Comparison of ENCODE assay signal across 16 cellular contexts in genomic region chr13:106680796-106681482, GRCh38.
DNase-seq lines count a peak whose midpoint lies in the region; ATAC-seq and TF ChIP-seq lines count a peak whose summit lies in the region.
"Had no signal": no experiment of that assay in that cellular context is flagged by ENCODE, and none has a peak within 500 bp of the region (broad histone marks: within the 10 kb centered on the region; RNA-seq: fewer than 3 reads in every experiment).

No MANE protein-coding gene starts in this region.

- H3K4me1 ChIP-seq in heart right ventricle = peaks cover 0 to 45% (median 16%) of the 10 kb centered on the region in 9 donors
- peaks cover 0 to 11% (median 5%) of the 10 kb centered on the region in 4 donors for H3K4me1 ChIP-seq in esophagus muscularis mucosa
- no peaks in the 10 kb centered on the region for H3K4me1 ChIP-seq in mesodermal cell (ENCODE audit: control insufficient read depth, insufficient read depth, low read length, poor library complexity, severe bottlenecking)
- peaks cover 13 to 18% (median 16%) of the 10 kb centered on the region in 4 donors for H3K4me1 ChIP-seq in upper lobe of left lung
- H3K4me1 ChIP-seq in psoas muscle = no peaks in the 10 kb centered on the region
- H3K4me1 ChIP-seq: SJSA1, tibial artery had no signal

- POLR2A ChIA-PET in activated CD8-positive, alpha-beta T cell treated with anti-CD3 and anti-CD28 coated beads for 36 hours (lab: Charles Lee) = no interaction called here

- intact Hi-C loops in heart right ventricle (cut with DNase I) (loop anchor here in 5 of 10 donors (5.0 to 10.0 kb wide), 4 partner anchors 44 to 444 kb away; partner anchors contain the start of gene ARGLU1 (in 1 of the 5)), cardiac septum (cut with DNase I) (no loop called here), esophagus muscularis mucosa (cut with DNase I) (no loop called here), psoas muscle (cut with DNase I) (loop anchor here in 1 of 2 donors (1.0 kb wide), 1 partner anchor 30 kb away; no protein-coding TSS in a partner anchor)
- intact Hi-C loops in activated CD8-positive, alpha-beta T cell treated with anti-CD3 and anti-CD28 coated beads for 36 hours (cut with micrococcal nuclease) = no loop called here

- 32% methylated on average over 7 of the region's 7 CpGs for WGBS in heart right ventricle, 2 donors
- 66% methylated on average over 7 of the region's 7 CpGs for WGBS in esophagus muscularis mucosa
- WGBS in mesodermal cell (ENCODE audit: insufficient coverage in 2 of 2), 2 experiments = 5 to 18% methylated on average over 4 of the region's 7 CpGs
- WGBS in upper lobe of left lung, 2 donors = 58 to 59% methylated on average over 7 of the region's 7 CpGs
- 27 to 33% (median 29%) methylated on average over 7 of the region's 7 CpGs for WGBS in psoas muscle, 3 donors

- H3K27me3 ChIP-seq in heart right ventricle (no peaks in the 10 kb centered on the region), esophagus muscularis mucosa (no peaks in the 10 kb centered on the region), upper lobe of left lung (no peaks in the 10 kb centered on the region), psoas muscle (ENCODE audit: insufficient read depth in 3 of 3, low read length in 2 of 3) (no peaks in the 10 kb centered on the region)
- H3K27me3 ChIP-seq: tibial artery had no signal

- no peaks in the 10 kb centered on the region for H3K9me3 ChIP-seq in heart right ventricle
- H3K9me3 ChIP-seq in esophagus muscularis mucosa = no peaks in the 10 kb centered on the region
- no peaks in the 10 kb centered on the region for H3K9me3 ChIP-seq in mesodermal cell (ENCODE audit: control insufficient read depth, low read length)
- no peaks in the 10 kb centered on the region for H3K9me3 ChIP-seq in upper lobe of left lung
- no peaks in the 10 kb centered on the region for H3K9me3 ChIP-seq in psoas muscle
- H3K9me3 ChIP-seq: Caco-2, SJSA1, tibial artery had no signal

- DNase-seq in heart right ventricle (peak; percentile 16 to 23), cardiac septum (ENCODE audit: low spot score) (no peak), esophagus muscularis mucosa (ENCODE audit: extremely low spot score) (peak; percentile 37), upper lobe of left lung (peak in 1 of 2 donors; percentile 8), psoas muscle (no peak)
- DNase-seq in activated CD8-positive, alpha-beta T cell treated with anti-CD3 and anti-CD28 coated beads for 36 hours = no peak
- DNase-seq: activated gamma-delta T cell; Caco-2; foreskin melanocyte; NCI-H2029 treated with DMSO at 0.1 percent for 48 hours; stimulated activated CD4-positive, alpha-beta T cell treated with anti-CD3 and anti-CD28 coated beads, Interleukin-15, amount 100 ng/mL, for 24 hours; tibial artery had no signal

- CTCF ChIA-PET in activated CD8-positive, alpha-beta T cell treated with anti-CD3 and anti-CD28 coated beads for 36 hours (lab: Charles Lee) = no interaction called here

- TF ChIP-seq CTCF in heart right ventricle (IDR thresholded peaks at IDR 0.05) (no peak), esophagus muscularis mucosa (IDR thresholded peaks at IDR 0.05) (no peak), upper lobe of left lung (IDR thresholded peaks at IDR 0.05) (no peak), psoas muscle (IDR thresholded peaks at IDR 0.05) (no peak)
- TF ChIP-seq CTCF in activated CD8-positive, alpha-beta T cell treated with anti-CD3 and anti-CD28 coated beads for 36 hours (IDR thresholded peaks at IDR 0.05) = no peak

- H3K27ac Mint-ChIP-seq in activated CD8-positive, alpha-beta T cell treated with anti-CD3 and anti-CD28 coated beads for 36 hours = no peak overlapping the region

- ATAC-seq in heart right ventricle (peak in 6 of 8 donors; percentile 55 to 88 (median 77)), upper lobe of left lung (ENCODE audit: low FRiP score in 2 of 2) (no peak), GM21529 (IDR thresholded peaks at IDR 0.05; ENCODE audit: unreplicated experiment) (no peak), psoas muscle (no peak)
- no peak for ATAC-seq in activated CD8-positive, alpha-beta T cell treated with anti-CD3 and anti-CD28 coated beads for 36 hours
- ATAC-seq: HCT116 had no signal

- H3K4me1 Mint-ChIP-seq in activated CD8-positive, alpha-beta T cell treated with anti-CD3 and anti-CD28 coated beads for 36 hours (ENCODE audit: low read depth) = no peaks in the 10 kb centered on the region

- H3K4me3 ChIP-seq in heart right ventricle (no peak overlapping the region), esophagus muscularis mucosa (no peak overlapping the region), mesodermal cell (ENCODE audit: extremely low read depth, insufficient read depth, low read length, poor library complexity, severe bottlenecking) (no peak overlapping the region), upper lobe of left lung (no peak overlapping the region), psoas muscle (no peak overlapping the region)
- H3K4me3 ChIP-seq: SJSA1, tibial artery had no signal

- H3K36me3 Mint-ChIP-seq in activated CD8-positive, alpha-beta T cell treated with anti-CD3 and anti-CD28 coated beads for 36 hours (ENCODE audit: low read depth) = no peaks in the 10 kb centered on the region

- TF ChIP-seq EP300 in esophagus muscularis mucosa (IDR thresholded peaks at IDR 0.05) (no peak), upper lobe of left lung (IDR thresholded peaks at IDR 0.05) (no peak)

- H3K4me3 Mint-ChIP-seq in activated CD8-positive, alpha-beta T cell treated with anti-CD3 and anti-CD28 coated beads for 36 hours = no peak overlapping the region

- peak overlapping the region in 8 of 10 donors; percentile 16 to 72 (median 50) for H3K27ac ChIP-seq in heart right ventricle
- no peak overlapping the region for H3K27ac ChIP-seq in esophagus muscularis mucosa (replicated peaks in 1 of 4)
- H3K27ac ChIP-seq in mesodermal cell (ENCODE audit: low read depth, low read length, severe bottlenecking) = peak overlapping the region; percentile 70
- peak overlapping the region; percentile 32 to 64 (median 53) for H3K27ac ChIP-seq in upper lobe of left lung
- no peak overlapping the region for H3K27ac ChIP-seq in psoas muscle
- H3K27ac ChIP-seq: SJSA1, tibial artery had no signal

- H3K9me3 Mint-ChIP-seq in activated CD8-positive, alpha-beta T cell treated with anti-CD3 and anti-CD28 coated beads for 36 hours = no peaks in the 10 kb centered on the region

- peaks cover 3% of the 10 kb centered on the region for H3K27me3 Mint-ChIP-seq in activated CD8-positive, alpha-beta T cell treated with anti-CD3 and anti-CD28 coated beads for 36 hours

- no peaks in the 10 kb centered on the region for H3K36me3 ChIP-seq in heart right ventricle
- no peaks in the 10 kb centered on the region for H3K36me3 ChIP-seq in esophagus muscularis mucosa
- H3K36me3 ChIP-seq in mesodermal cell (ENCODE audit: control insufficient read depth, insufficient read depth, low read length) = no peaks in the 10 kb centered on the region
- no peaks in the 10 kb centered on the region for H3K36me3 ChIP-seq in upper lobe of left lung
- H3K36me3 ChIP-seq in psoas muscle (ENCODE audit: insufficient read depth in 1 of 2, low read depth in 1 of 2) = no peaks in the 10 kb centered on the region
- H3K36me3 ChIP-seq: SJSA1, tibial artery had no signal

- no peak for TF ChIP-seq POLR2A in esophagus muscularis mucosa (IDR thresholded peaks at IDR 0.05; ENCODE audit: low read depth)
- no peak for TF ChIP-seq POLR2A in upper lobe of left lung (IDR thresholded peaks at IDR 0.05)

Comparison
In these comparisons a context has a peak if more than half of its experiments do, and no peak if none do; other contexts are left out.
1. DNase-seq: peak in heart right ventricle (2 of 2) and esophagus muscularis mucosa (single experiment); none in cardiac septum (single experiment), psoas muscle (0 of 2) and activated CD8-positive, alpha-beta T cell treated with anti-CD3 and anti-CD28 coated beads for 36 hours (single experiment).
2. ATAC-seq: peak in heart right ventricle (6 of 8); none in upper lobe of left lung (0 of 2), GM21529 (single experiment), psoas muscle (0 of 4) and activated CD8-positive, alpha-beta T cell treated with anti-CD3 and anti-CD28 coated beads for 36 hours (single experiment).
3. H3K27ac ChIP-seq: peak in heart right ventricle (8 of 10), mesodermal cell (single experiment) and upper lobe of left lung (4 of 4); none in esophagus muscularis mucosa (0 of 4) and psoas muscle (single experiment).